In the genomic region with DNA sequence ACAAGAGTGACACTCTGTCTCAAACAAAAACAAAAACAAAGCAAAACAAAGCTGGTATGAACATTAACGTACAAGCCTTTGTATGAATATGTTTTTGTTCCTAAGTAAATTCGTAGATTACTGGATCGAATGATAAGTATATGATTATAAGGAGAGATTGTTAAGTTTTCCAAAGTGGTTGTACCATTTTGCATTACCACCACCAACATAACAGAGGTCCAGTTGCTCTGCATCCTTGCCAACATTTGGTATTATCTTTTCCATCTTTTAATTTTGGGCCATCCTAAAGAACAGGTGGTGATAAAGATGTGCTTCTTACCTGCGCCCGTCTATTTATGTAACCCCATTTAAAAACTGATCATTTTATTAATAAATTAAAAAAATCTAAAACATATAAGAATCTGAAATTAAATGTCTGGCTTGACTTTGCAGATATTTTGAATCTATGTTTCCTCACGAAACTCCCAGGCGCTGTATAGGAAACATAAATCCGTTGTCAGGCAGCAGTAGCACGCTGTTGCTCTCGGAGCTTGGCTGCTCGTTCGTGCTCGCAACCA, we compare ENCODE assay signal across 8 cellular contexts. TPM values are rescaled to one million over a fixed set of nuclear protein-coding genes. Genes with fewer than 3 reads are reported as not detected.
DNase-seq lines count a peak whose midpoint lies in the region; ATAC-seq and TF ChIP-seq lines count a peak whose summit lies in the region.

No MANE protein-coding gene starts in this region.

- H4K91ac ChIP-seq in H9 (ENCODE audit: insufficient read length, low read depth, low read length), result no peak overlapping the region

- H3K27ac ChIP-seq in ACC112 (ENCODE audit: low read depth, low read length) (peak overlapping the region; percentile 65), H9 (ENCODE audit: insufficient read length, low read depth, low read length) (no peak overlapping the region), ascending aorta (peak overlapping the region; percentile 72 to 89)

- peak overlapping the region; percentile 83 for H3K4me2 ChIP-seq in H9 (ENCODE audit: insufficient read depth, insufficient read length, low read length)

- H2AFZ ChIP-seq in ACC112 (ENCODE audit: low read length, unreplicated experiment) (no peak overlapping the region), H9 (ENCODE audit: low read length) (no peak overlapping the region)

- no peak overlapping the region for H3K14ac ChIP-seq in H9 (ENCODE audit: insufficient read depth, low read length)

- H3K4me1 Mint-ChIP-seq in H9 (peaks cover 6 to 8% of the 10 kb centered on the region in 2 experiments), memory B cell (peaks cover 13% of the 10 kb centered on the region)

- ATAC-seq in memory B cell (ENCODE audit: low read depth) (no peak), HG03469 (IDR thresholded peaks at IDR 0.05; ENCODE audit: unreplicated experiment) (no peak), GM21576 (IDR thresholded peaks at IDR 0.05; ENCODE audit: unreplicated experiment) (no peak)

- H2AK5ac ChIP-seq in H9 (ENCODE audit: insufficient read length, low read length), result no peak overlapping the region

- H2BK12ac ChIP-seq in H9 (ENCODE audit: insufficient read length, low read depth, low read length), result no peak overlapping the region

- no peak for DNase-seq in H9
- DNase-seq in ascending aorta (ENCODE audit: low spot score in 2 of 2), result no peak
- DNase-seq in memory B cell (ENCODE audit: low spot score in 2 of 2), result no peak
- no peak for DNase-seq in NCI-H2196 (lab: John Stamatoyannopoulos, UW; ENCODE audit: unreplicated experiment)
- DNase-seq in GM20000 (ENCODE audit: low spot score), result no peak

- H3K27me3 Mint-ChIP-seq in H9 (ENCODE audit: low read depth) (no peaks in the 10 kb centered on the region), memory B cell (peaks cover under 1% of the 10 kb centered on the region)

- peaks cover 22% of the 10 kb centered on the region; the same call in 1 of the 2 replicates for H3K36me3 ChIP-seq in ACC112 (ENCODE audit: insufficient read depth, low read length)
- H3K36me3 ChIP-seq in ascending aorta, result peaks cover 0 to 6% of the 10 kb centered on the region in 2 donors

- H3K27me3 ChIP-seq in ACC112 (ENCODE audit: insufficient read depth, low read length) (no peaks in the 10 kb centered on the region), H9 (ENCODE audit: insufficient read depth, low read length) (no peaks in the 10 kb centered on the region), ascending aorta (no peaks in the 10 kb centered on the region)

- H3K36me3 Mint-ChIP-seq in H9 (ENCODE audit: insufficient read depth in 1 of 3, low read depth in 3 of 3) (peaks cover 0 to 13% (median 2%) of the 10 kb centered on the region in 3 experiments; a peak in 5 of 7 replicates), memory B cell (no peaks in the 10 kb centered on the region)

- H2BK120ac ChIP-seq in H9 (ENCODE audit: low read depth, low read length, poor library complexity, severe bottlenecking), result no peak overlapping the region

- no peak overlapping the region for H2BK5ac ChIP-seq in H9 (ENCODE audit: insufficient read length, low read length)

- H4K8ac ChIP-seq in H9 (replicated peaks; ENCODE audit: insufficient read length, low read depth, low read length), result no peak overlapping the region

- TF ChIP-seq CTCF in H9 (conservative IDR thresholded peaks at IDR 0.05) (no peak), ascending aorta (IDR thresholded peaks at IDR 0.05) (no peak), GM20000 (IDR thresholded peaks at IDR 0.05; ENCODE audit: extremely low read depth, missing control alignments) (no peak)

- no peaks in the 10 kb centered on the region for H3K9me3 Mint-ChIP-seq in H9
- H3K9me3 Mint-ChIP-seq in memory B cell, result no peaks in the 10 kb centered on the region

- no peak overlapping the region for H3K18ac ChIP-seq in H9 (ENCODE audit: insufficient read length, low read depth, low read length)

- H2BK20ac ChIP-seq in H9 (ENCODE audit: low read depth, low read length, poor library complexity, severe bottlenecking), result no peak overlapping the region

- no peak overlapping the region for H3K23ac ChIP-seq in H9 (ENCODE audit: insufficient read length, low read depth, low read length)

- peaks cover 3% of the 10 kb centered on the region for H3K79me1 ChIP-seq in H9 (ENCODE audit: insufficient read depth, low read depth, low read length, poor library complexity, severe bottlenecking)

- no peak overlapping the region for H3T11ph ChIP-seq in H9 (ENCODE audit: low read length)

- peaks cover 19% of the 10 kb centered on the region for H3K4me1 ChIP-seq in ACC112 (ENCODE audit: control insufficient read depth, insufficient read depth, low read length, unreplicated experiment)
- no peaks in the 10 kb centered on the region for H3K4me1 ChIP-seq in H9 (ENCODE audit: insufficient read depth, low read length)
- H3K4me1 ChIP-seq in ascending aorta, result peaks cover 0 to 18% of the 10 kb centered on the region in 2 donors

- H3K4me3 ChIP-seq in ACC112 (ENCODE audit: low read depth, low read length) (peak overlapping the region; percentile 97), ascending aorta (peak overlapping the region; percentile 74 to 84)

- no peak overlapping the region; a peak in 2 of 5 replicates for H3K4me3 Mint-ChIP-seq in H9
- H3K4me3 Mint-ChIP-seq in memory B cell, result peak overlapping the region; percentile 88

- H3K56ac ChIP-seq in H9 (ENCODE audit: insufficient read length, low read depth, low read length), result no peak overlapping the region

- H3K9me3 ChIP-seq in H9 (ENCODE audit: control insufficient read depth, low read depth, low read length), result no peaks in the 10 kb centered on the region
- H3K9me3 ChIP-seq in ascending aorta, result no peaks in the 10 kb centered on the region

- H3K79me2 ChIP-seq in ACC112 (ENCODE audit: control insufficient read depth, insufficient read depth, low read length, unreplicated experiment) (peaks cover 42% of the 10 kb centered on the region), H9 (ENCODE audit: insufficient read depth, low read length) (peaks cover 8% of the 10 kb centered on the region)

- H3K23me2 ChIP-seq in H9 (ENCODE audit: insufficient read length, low read depth, low read length, poor library complexity, severe bottlenecking), result no peaks in the 10 kb centered on the region

- H3K27ac Mint-ChIP-seq in H9 (peak overlapping the region; percentile 94 to 99 (median 99); a peak in 6 of 7 replicates), memory B cell (no peak overlapping the region)

- 100% methylated on average over 2 of the region's 13 CpGs for WGBS in H9 (ENCODE audit: extremely low coverage, insufficient read length, low lambda C conversion rate)

- no peaks in the 10 kb centered on the region for H4K20me1 ChIP-seq in H9 (ENCODE audit: control insufficient read depth, insufficient read depth, insufficient read length)

- H4K5ac ChIP-seq in H9 (ENCODE audit: insufficient read length, low read depth, low read length), result no peak overlapping the region

- H3K9ac ChIP-seq in H9 (ENCODE audit: extremely low read depth, insufficient read length, low read length), result peak overlapping the region; percentile 87

- no peak overlapping the region for H2BK15ac ChIP-seq in H9 (ENCODE audit: low read depth, low read length)

- intact Hi-C loops in ascending aorta (cut with DNase I), result loop anchor here (1.0 to 5.0 kb wide), 5 partner anchors 13 to 412 kb away; a partner anchor contains a TSS

- H3K4ac ChIP-seq in H9 (ENCODE audit: low read depth, low read length), result no peak overlapping the region

RNA-seq across cellular contexts. Expression of a gene that starts 0.6 kb away (rescaled TPM):
- total RNA-seq in H9 (2021) (36.6 and 38.6 TPM in 2 replicates), ascending aorta (3.3 TPM)
